Comparison of ENCODE assay signal across 8 cellular contexts in the genomic region with DNA sequence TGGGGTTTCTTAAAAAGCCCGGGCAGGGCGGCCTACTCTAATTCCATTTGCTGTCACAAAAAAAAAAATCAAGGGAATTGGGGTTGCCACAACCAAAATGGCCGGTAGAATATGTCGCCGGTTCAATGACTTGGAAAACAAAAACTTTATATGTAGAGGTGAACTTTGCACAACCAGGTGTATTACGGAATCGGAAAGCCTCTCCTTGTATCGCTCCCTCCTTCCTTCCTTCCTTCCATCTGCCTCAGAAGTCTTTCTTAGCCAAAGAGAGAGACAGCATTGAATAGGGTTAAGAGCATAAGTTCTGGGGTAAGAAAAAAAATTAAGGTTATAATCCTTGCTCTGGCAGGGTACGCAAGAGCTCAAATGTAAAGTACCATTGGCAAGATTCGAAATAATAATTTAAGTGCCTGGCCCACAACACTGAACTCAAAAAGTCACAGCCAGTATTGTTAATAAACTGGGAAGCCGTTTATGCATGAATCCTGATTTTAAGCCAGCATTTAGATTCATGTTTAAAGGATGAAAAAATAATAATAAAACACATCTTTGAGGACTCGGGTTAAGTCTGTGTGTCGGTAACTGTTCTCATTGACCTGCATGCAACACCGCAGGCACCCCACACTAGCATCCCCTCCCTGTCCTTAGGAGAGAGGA. TPM values are rescaled to one million over a fixed set of nuclear protein-coding genes. Genes with fewer than 3 reads are reported as not detected.
A peak's percentile ranks its signal among the peaks of the same experiment; 100 is the strongest.
DNase-seq lines count a peak whose midpoint lies in the region; ATAC-seq and TF ChIP-seq lines count a peak whose summit lies in the region.

No MANE protein-coding gene starts in this region.

- peaks cover 0 to 2% (median 0%) of the 10 kb centered on the region in 3 donors for H3K9me3 ChIP-seq in body of pancreas
- no peaks in the 10 kb centered on the region for H3K9me3 ChIP-seq in mucosa of rectum (ENCODE audit: control insufficient read depth in 2 of 2, low read length in 2 of 2)

- DNase-seq in body of pancreas = no peak
- DNase-seq in GOT3 (lab: John Stamatoyannopoulos, UW) = no peak
- DNase-seq in OCI-M1 (lab: John Stamatoyannopoulos, UW) = no peak
- no peak for DNase-seq in erythroblast (lab: John Stamatoyannopoulos, UW)

- H3K4me1 ChIP-seq in body of pancreas (peaks cover 49% of the 10 kb centered on the region), mucosa of rectum (ENCODE audit: control insufficient read depth in 2 of 2, insufficient read depth in 2 of 2, low read length in 2 of 2) (peaks cover 11 to 12% of the 10 kb centered on the region in 2 donors)

- TF ChIP-seq CTCF in C4-2B (conservative IDR thresholded peaks at IDR 0.05) (no peak), body of pancreas (IDR thresholded peaks at IDR 0.05) (peak in 1 of 7 experiments; percentile 4)

- H3K27me3 ChIP-seq in body of pancreas = no peaks in the 10 kb centered on the region
- no peaks in the 10 kb centered on the region for H3K27me3 ChIP-seq in mucosa of rectum (ENCODE audit: control insufficient read depth in 2 of 2, insufficient read depth in 2 of 2, low read length in 2 of 2)

- no peaks in the 10 kb centered on the region for H3K36me3 ChIP-seq in body of pancreas (replicated peaks in 1 of 2; ENCODE audit: insufficient read depth in 1 of 2, low read depth in 2 of 2)
- H3K36me3 ChIP-seq in mucosa of rectum (ENCODE audit: control insufficient read depth in 2 of 2, insufficient read depth in 2 of 2, low read length in 2 of 2) = no peaks in the 10 kb centered on the region

- TF ChIP-seq POLR2A in body of pancreas (IDR thresholded peaks at IDR 0.05) = no peak
- TF ChIP-seq POLR2A in erythroblast (IDR thresholded peaks at IDR 0.05; ENCODE audit: low read length) = no peak

- ATAC-seq in GM18909 (IDR thresholded peaks at IDR 0.05; ENCODE audit: poor library complexity, unreplicated experiment) (peak; percentile 41), HG03521 (IDR thresholded peaks at IDR 0.05; ENCODE audit: unreplicated experiment) (peak; percentile 10), body of pancreas (peak; percentile 58)

- intact Hi-C loops in body of pancreas (cut with DNase I) = no loop called here

- H3K4me3 ChIP-seq in body of pancreas = peak overlapping the region; percentile 57 to 84
- H3K4me3 ChIP-seq in mucosa of rectum (ENCODE audit: low read length in 2 of 2) = peak overlapping the region; percentile 88 to 92

- H3K27ac ChIP-seq in C4-2B (peak overlapping the region; percentile 92), body of pancreas (peak overlapping the region; percentile 92 to 98 (median 95)), mucosa of rectum (ENCODE audit: low read depth in 2 of 2, low read length in 2 of 2) (peak overlapping the region; percentile 93 to 94)

- 22 to 26% methylated on average over 14 of the region's 14 CpGs for WGBS in body of pancreas, 2 donors

- peak overlapping the region; percentile 58 to 82 for H3K9ac ChIP-seq in mucosa of rectum (ENCODE audit: low read depth in 1 of 2, low read length in 2 of 2)

RNA-seq across cellular contexts. Expression of gene GLG1, which starts 0.5 kb away (rescaled TPM):
- total RNA-seq in body of pancreas = 100 to 1,000 TPM; 103 to 144 TPM

RNA-seq across cellular contexts. Expression of gene RFWD3, which starts 59.2 kb away (rescaled TPM):
- 10 to 100 TPM; 10.5 to 12.2 TPM for total RNA-seq in body of pancreas
